Comparison of ENCODE assay signal across 9 cellular contexts in the genomic region with DNA sequence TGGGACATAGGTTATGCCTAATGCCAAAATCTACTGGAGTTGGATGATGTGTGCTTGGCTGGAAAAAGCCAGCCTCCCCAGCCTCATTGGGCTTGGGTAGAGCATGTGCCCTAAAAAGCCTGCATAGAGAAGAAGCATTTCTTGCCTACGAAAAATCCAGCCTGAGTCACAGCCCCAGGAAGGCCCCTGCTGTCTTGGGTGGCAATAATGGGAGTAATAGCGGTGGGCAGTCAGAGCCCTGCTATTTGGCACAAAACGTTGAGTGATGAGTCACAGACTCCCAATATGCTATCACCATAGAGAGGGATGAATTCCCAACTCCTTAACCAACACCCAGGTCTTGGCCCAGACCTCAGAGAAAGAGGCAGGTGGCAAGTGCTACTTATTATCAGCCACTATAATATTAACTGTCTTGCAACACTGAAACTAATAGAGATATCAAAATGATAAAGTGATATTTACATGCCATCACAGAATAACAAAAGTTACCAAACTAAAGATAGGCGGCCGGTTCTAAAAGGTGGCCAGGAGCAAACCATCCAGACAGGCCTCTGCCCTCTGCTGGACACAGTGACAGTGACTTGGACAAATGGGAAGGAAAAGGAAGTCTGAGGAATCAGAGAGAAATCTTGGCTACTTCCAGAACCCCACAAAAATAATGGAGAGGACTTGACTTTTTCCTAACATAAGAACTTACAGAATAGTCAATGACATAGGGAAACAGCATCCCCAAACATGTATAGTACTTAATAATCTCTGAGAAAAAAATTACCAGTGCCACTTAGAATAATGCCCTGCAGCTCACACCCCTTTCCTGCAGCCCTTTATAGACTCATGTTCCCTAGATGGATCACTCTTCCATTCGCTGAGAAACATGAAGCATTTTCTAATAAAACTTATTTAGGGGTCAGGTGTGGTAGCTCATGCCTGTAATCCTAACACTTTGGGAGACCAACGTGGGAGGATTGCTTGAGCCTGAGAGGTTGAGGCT. TPM values are rescaled to one million over a fixed set of nuclear protein-coding genes. Genes with fewer than 3 reads are reported as not detected.
DNase-seq lines count a peak whose midpoint lies in the region; ATAC-seq and TF ChIP-seq lines count a peak whose summit lies in the region.
"Had no signal": no experiment of that assay in that cellular context is flagged by ENCODE, and none has a peak within 500 bp of the region (broad histone marks: within the 10 kb centered on the region; RNA-seq: fewer than 3 reads in every experiment).

No MANE protein-coding gene starts in this region.

- peaks cover 0 to 91% (median 33%) of the 10 kb centered on the region in 6 donors for H3K36me3 ChIP-seq in spleen

- no peak overlapping the region for H3K4me3 Mint-ChIP-seq in activated T-cell treated with anti-CD3 and anti-CD28 coated beads, Interleukin-2, amount 50 U/mL, for 24 hours
- H3K4me3 Mint-ChIP-seq: memory B cell had no signal

- peaks cover 50% of the 10 kb centered on the region for H3K36me3 Mint-ChIP-seq in activated T-cell treated with anti-CD3 and anti-CD28 coated beads, Interleukin-2, amount 50 U/mL, for 24 hours (ENCODE audit: low read depth)

- no peaks in the 10 kb centered on the region for H3K4me1 Mint-ChIP-seq in activated T-cell treated with anti-CD3 and anti-CD28 coated beads, Interleukin-2, amount 50 U/mL, for 24 hours (ENCODE audit: low read depth)

- peaks cover 0 to 35% (median 12%) of the 10 kb centered on the region in 6 donors for H3K4me1 ChIP-seq in spleen

- H3K27me3 ChIP-seq in spleen (replicated peaks in 1 of 7), result no peaks in the 10 kb centered on the region

- no peaks in the 10 kb centered on the region for H3K9me3 ChIP-seq in spleen

- no peak overlapping the region for H3K27ac Mint-ChIP-seq in activated T-cell treated with anti-CD3 and anti-CD28 coated beads, Interleukin-2, amount 50 U/mL, for 24 hours
- H3K27ac Mint-ChIP-seq: memory B cell had no signal

- ATAC-seq in SK-N-SH treated with all-trans-retinoic acid at 6 μM for 48 hours (peak; percentile 90), left cardiac atrium (peak; percentile 45 to 83), GM21529 (IDR thresholded peaks at IDR 0.05; ENCODE audit: unreplicated experiment) (no peak)

- no peak overlapping the region for H3K4me3 ChIP-seq in spleen

- peak in 4 of 11 experiments; percentile 13 to 25 (median 18) for TF ChIP-seq CTCF in spleen (IDR thresholded peaks at IDR 0.05 in 8 of 11, conservative IDR thresholded peaks at IDR 0.05 in 3 of 11)

- 82 to 86% (median 83%) methylated on average over 7 of the region's 7 CpGs for WGBS in spleen, 5 donors

- no peaks in the 10 kb centered on the region for H3K27me3 Mint-ChIP-seq in activated T-cell treated with anti-CD3 and anti-CD28 coated beads, Interleukin-2, amount 50 U/mL, for 24 hours
- H3K27me3 Mint-ChIP-seq: memory B cell had no signal

- no peaks in the 10 kb centered on the region for H3K9me3 Mint-ChIP-seq in activated T-cell treated with anti-CD3 and anti-CD28 coated beads, Interleukin-2, amount 50 U/mL, for 24 hours
- H3K9me3 Mint-ChIP-seq: memory B cell had no signal

- peak; percentile 86 for DNase-seq in H4 (ENCODE audit: low spot score)
- no peak for DNase-seq in left cardiac atrium
- no peak for DNase-seq in spleen
- no peak for DNase-seq in NAMALWA (ENCODE audit: low spot score)
- DNase-seq in stimulated activated naive CD4-positive, alpha-beta T cell treated with Interleukin-2 at 50 U/mL for 16 hours (lab: John Stamatoyannopoulos, UW), result no peak
- no peak for DNase-seq in activated T-cell treated with anti-CD3 and anti-CD28 coated beads, Interleukin-2, amount 50 U/mL, for 24 hours

- H3K27ac ChIP-seq in spleen, result peak overlapping the region in 5 of 8 donors; percentile 11 to 65 (median 54)

- intact Hi-C loops in left cardiac atrium (cut with DNase I), result no loop called here
- intact Hi-C loops in spleen (cut with DNase I; ENCODE audit: low total_unique reads), result no loop called here

- no peak for TF ChIP-seq POLR2A in spleen (IDR thresholded peaks at IDR 0.05)

TF ChIP-seq in SK-N-SH treated with all-trans-retinoic acid at 6 μM for 48 hours, 23 proteins besides CTCF, POLR2A, EP300 and RAD21:
- TF ChIP-seq TOX (CRISPR knock-in tag; IDR thresholded peaks at IDR 0.05; ENCODE audit: borderline replicate concordance), result no peak
- TF ChIP-seq ISL1 (CRISPR knock-in tag; IDR thresholded peaks at IDR 0.05), result peak; percentile 54
TF ChIP-seq in SK-N-SH treated with all-trans-retinoic acid at 6 μM for 48 hours: peak in this region for 1.

RNA-seq across cellular contexts. Expression of a gene that starts 51.9 kb away (rescaled TPM):
- 0.12 and 0.14 TPM in 2 replicates for total RNA-seq in H4 (2014; rRNA removed; shearing (Covaris generic))
- total RNA-seq in left cardiac atrium (not detected), spleen (under 1 TPM in 3 of 7 donors, not detected in 4; 0.11 to 0.93 (median 0.27) TPM)
- polyA plus RNA-seq in spleen, result under 1 TPM; 0.06 to 0.22 (median 0.07) TPM
